In the genomic region with DNA sequence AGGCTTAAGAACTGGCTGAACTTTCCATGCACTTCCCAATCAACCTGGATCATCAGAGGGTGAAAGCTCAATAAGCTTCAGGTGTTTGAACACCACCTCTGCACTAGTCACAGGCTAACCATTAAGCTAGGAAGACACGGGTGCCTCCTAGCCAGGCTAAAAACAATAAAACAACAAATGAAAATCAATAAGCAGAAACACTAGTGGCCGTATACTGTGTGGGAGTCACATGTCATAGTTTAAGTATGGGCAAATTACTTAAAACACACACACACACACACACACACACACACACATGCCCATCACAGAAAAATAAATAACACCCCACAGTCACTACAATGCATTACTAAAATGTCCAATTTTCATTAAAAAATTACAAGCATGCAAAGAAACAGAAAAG, we compare ENCODE assay signal across 16 cellular contexts.
"Had no signal": no experiment of that assay in that cellular context is flagged by ENCODE, and none has a peak within 500 bp of the region (broad histone marks: within the 10 kb centered on the region; RNA-seq: fewer than 3 reads in every experiment).

No MANE protein-coding gene starts in this region.

- H3K4me3 Mint-ChIP-seq: effector memory CD8-positive, alpha-beta T cell; memory B cell; naive thymus-derived CD8-positive, alpha-beta T cell; stimulated activated naive CD8-positive, alpha-beta T cell treated with anti-CD3 and anti-CD28 coated beads, Interleukin-15, Interleukin-2, amounts not matched to agents 100 ng/mL and 50 ng/mL, for 24 hours had no signal

- H3K9me3 ChIP-seq: neutrophil had no signal

- H3K4me3 ChIP-seq: left ventricle myocardium inferior, tibial nerve had no signal

- H3K36me3 Mint-ChIP-seq: activated naive CD4-positive, alpha-beta T cell treated with anti-CD3 and anti-CD28 coated beads, Interleukin-2, amount 50 U/mL, for 72 hours; memory B cell had no signal

- H3K27ac Mint-ChIP-seq: activated naive CD4-positive, alpha-beta T cell treated with anti-CD3 and anti-CD28 coated beads, Interleukin-2, amount 50 U/mL, for 72 hours; effector memory CD8-positive, alpha-beta T cell; memory B cell; naive thymus-derived CD8-positive, alpha-beta T cell; stimulated activated naive CD8-positive, alpha-beta T cell treated with anti-CD3 and anti-CD28 coated beads, Interleukin-15, Interleukin-2, amounts not matched to agents 100 ng/mL and 50 ng/mL, for 24 hours had no signal

- ATAC-seq: activated naive CD4-positive, alpha-beta T cell treated with anti-CD3 and anti-CD28 coated beads, Interleukin-2, amount 50 U/mL, for 72 hours; effector memory CD8-positive, alpha-beta T cell; foreskin keratinocyte; naive thymus-derived CD8-positive, alpha-beta T cell had no signal

- H3K27me3 ChIP-seq: foreskin keratinocyte, neutrophil, tibial nerve had no signal

- H3K4me1 Mint-ChIP-seq: memory B cell; naive thymus-derived CD8-positive, alpha-beta T cell had no signal

- DNase-seq: activated CD4-positive, alpha-beta T cell treated with anti-CD3 and anti-CD28 coated beads for 1 hour; activated CD4-positive, alpha-beta T cell treated with anti-CD3 and anti-CD28 coated beads, Interleukin-2, amount 50 U/mL, for 4 hours; activated gamma-delta T cell; effector memory CD8-positive, alpha-beta T cell; foreskin keratinocyte; left ventricle myocardium inferior; naive thymus-derived CD8-positive, alpha-beta T cell; SW 1271; T-helper 2 cell; WERI-Rb-1 had no signal

- H3K9me3 Mint-ChIP-seq: activated naive CD4-positive, alpha-beta T cell treated with anti-CD3 and anti-CD28 coated beads, Interleukin-2, amount 50 U/mL, for 72 hours; effector memory CD8-positive, alpha-beta T cell; stimulated activated naive CD8-positive, alpha-beta T cell treated with anti-CD3 and anti-CD28 coated beads, Interleukin-15, Interleukin-2, amounts not matched to agents 100 ng/mL and 50 ng/mL, for 24 hours had no signal

- H3K27ac ChIP-seq: foreskin keratinocyte, left ventricle myocardium inferior, neutrophil, parathyroid adenoma, tibial nerve, WERI-Rb-1 had no signal

- H3K36me3 ChIP-seq: left ventricle myocardium inferior, neutrophil had no signal

- H3K27me3 Mint-ChIP-seq: naive thymus-derived CD8-positive, alpha-beta T cell; stimulated activated naive CD8-positive, alpha-beta T cell treated with anti-CD3 and anti-CD28 coated beads, Interleukin-15, Interleukin-2, amounts not matched to agents 100 ng/mL and 50 ng/mL, for 24 hours had no signal

- H3K4me1 ChIP-seq: foreskin keratinocyte, parathyroid adenoma, tibial nerve had no signal
